In genomic region chr3:170440346-170440745, GRCh38 we compare ENCODE assay signal across 22 cellular contexts. TPM values are rescaled to one million over a fixed set of nuclear protein-coding genes. Genes with fewer than 3 reads are reported as not detected.
A peak's percentile ranks its signal among the peaks of the same experiment; 100 is the strongest.
DNase-seq lines count a peak whose midpoint lies in the region; ATAC-seq and TF ChIP-seq lines count a peak whose summit lies in the region.
"Had no signal": no experiment of that assay in that cellular context is flagged by ENCODE, and none has a peak within 500 bp of the region (broad histone marks: within the 10 kb centered on the region; RNA-seq: fewer than 3 reads in every experiment).

No MANE protein-coding gene starts in this region.

- peak; percentile 48 for ATAC-seq in activated naive CD8-positive, alpha-beta T cell treated with anti-CD3 and anti-CD28 coated beads, Interleukin-2, amount 50 U/mL, for 24 hours
- no peak for ATAC-seq in stimulated activated memory B cell treated with anti-CD40 and anti-IgM and Interleukin-4, amounts not matched to agents 10 μg/mL and 1 μg/mL and 100 μg/mL, for 72 hours
- ATAC-seq in GM21390 (IDR thresholded peaks at IDR 0.05; ENCODE audit: unreplicated experiment), result no peak
- ATAC-seq: gastroesophageal sphincter, left lung, right cardiac atrium had no signal

- no peak for TF ChIP-seq CTCF in fibroblast of mammary gland (conservative IDR thresholded peaks at IDR 0.05; ENCODE audit: control insufficient read depth, insufficient read depth, low read depth, low read length)

- H3K4me1 Mint-ChIP-seq in activated naive CD8-positive, alpha-beta T cell treated with anti-CD3 and anti-CD28 coated beads, Interleukin-2, amount 50 U/mL, for 24 hours, result peaks cover 26% of the 10 kb centered on the region
- H3K4me1 Mint-ChIP-seq in activated naive CD8-positive, alpha-beta T cell treated with anti-CD3 and anti-CD28 coated beads for 36 hours, result peaks cover 23% of the 10 kb centered on the region
- no peaks in the 10 kb centered on the region for H3K4me1 Mint-ChIP-seq in stimulated activated memory B cell treated with anti-CD40 and anti-IgM and Interleukin-4, amounts not matched to agents 10 μg/mL and 1 μg/mL and 100 μg/mL, for 72 hours
- H3K4me1 Mint-ChIP-seq: CD14-positive monocyte had no signal

- no peak overlapping the region for H3K27ac Mint-ChIP-seq in activated naive CD8-positive, alpha-beta T cell treated with anti-CD3 and anti-CD28 coated beads, Interleukin-2, amount 50 U/mL, for 24 hours
- H3K27ac Mint-ChIP-seq in activated naive CD8-positive, alpha-beta T cell treated with anti-CD3 and anti-CD28 coated beads for 36 hours, result no peak overlapping the region
- H3K27ac Mint-ChIP-seq in stimulated activated memory B cell treated with anti-CD40 and anti-IgM and Interleukin-4, amounts not matched to agents 10 μg/mL and 1 μg/mL and 100 μg/mL, for 72 hours, result no peak overlapping the region
- H3K27ac Mint-ChIP-seq: H9; stimulated activated naive B cell treated with anti-CD40 and anti-IgM and Interleukin-4, amounts not matched to agents 10 μg/mL and 1 μg/mL and 100 μg/mL, for 72 hours; T-helper 2 cell treated with Interferon-gamma antibody and Interleukin-4, amounts not matched to agents 5 μg/mL and 100 μg/mL, for 36 hours; type B pancreatic cell had no signal

- H3K4me3 Mint-ChIP-seq in activated naive CD8-positive, alpha-beta T cell treated with anti-CD3 and anti-CD28 coated beads, Interleukin-2, amount 50 U/mL, for 24 hours, result no peak overlapping the region
- no peak overlapping the region for H3K4me3 Mint-ChIP-seq in activated naive CD8-positive, alpha-beta T cell treated with anti-CD3 and anti-CD28 coated beads for 36 hours
- no peak overlapping the region for H3K4me3 Mint-ChIP-seq in stimulated activated memory B cell treated with anti-CD40 and anti-IgM and Interleukin-4, amounts not matched to agents 10 μg/mL and 1 μg/mL and 100 μg/mL, for 72 hours
- H3K4me3 Mint-ChIP-seq: CD14-positive monocyte; H9; stimulated activated naive B cell treated with anti-CD40 and anti-IgM and Interleukin-4, amounts not matched to agents 10 μg/mL and 1 μg/mL and 100 μg/mL, for 72 hours; T-helper 2 cell treated with Interferon-gamma antibody and Interleukin-4, amounts not matched to agents 5 μg/mL and 100 μg/mL, for 36 hours; type B pancreatic cell had no signal

- peaks cover 13% of the 10 kb centered on the region for H3K27me3 Mint-ChIP-seq in activated naive CD8-positive, alpha-beta T cell treated with anti-CD3 and anti-CD28 coated beads, Interleukin-2, amount 50 U/mL, for 24 hours
- peaks cover 36% of the 10 kb centered on the region for H3K27me3 Mint-ChIP-seq in activated naive CD8-positive, alpha-beta T cell treated with anti-CD3 and anti-CD28 coated beads for 36 hours
- peaks cover 36% of the 10 kb centered on the region for H3K27me3 Mint-ChIP-seq in stimulated activated memory B cell treated with anti-CD40 and anti-IgM and Interleukin-4, amounts not matched to agents 10 μg/mL and 1 μg/mL and 100 μg/mL, for 72 hours
- H3K27me3 Mint-ChIP-seq: type B pancreatic cell had no signal

- H3K9me3 Mint-ChIP-seq in activated naive CD8-positive, alpha-beta T cell treated with anti-CD3 and anti-CD28 coated beads, Interleukin-2, amount 50 U/mL, for 24 hours, result no peaks in the 10 kb centered on the region
- H3K9me3 Mint-ChIP-seq in activated naive CD8-positive, alpha-beta T cell treated with anti-CD3 and anti-CD28 coated beads for 36 hours, result no peaks in the 10 kb centered on the region
- no peaks in the 10 kb centered on the region for H3K9me3 Mint-ChIP-seq in stimulated activated memory B cell treated with anti-CD40 and anti-IgM and Interleukin-4, amounts not matched to agents 10 μg/mL and 1 μg/mL and 100 μg/mL, for 72 hours
- H3K9me3 Mint-ChIP-seq: H9; stimulated activated naive B cell treated with anti-CD40 and anti-IgM and Interleukin-4, amounts not matched to agents 10 μg/mL and 1 μg/mL and 100 μg/mL, for 72 hours; T-helper 2 cell treated with Interferon-gamma antibody and Interleukin-4, amounts not matched to agents 5 μg/mL and 100 μg/mL, for 36 hours; type B pancreatic cell had no signal

- H3K27ac ChIP-seq in angular gyrus (ENCODE audit: low read depth, low read length), result peak overlapping the region; percentile 14
- peak overlapping the region; percentile 42 for H3K27ac ChIP-seq in temporal lobe (ENCODE audit: low read depth, low read length)
- H3K27ac ChIP-seq: adrenal gland, gastroesophageal sphincter, left lung, SJCRH30 had no signal

- DNase-seq in activated naive CD8-positive, alpha-beta T cell treated with anti-CD3 and anti-CD28 coated beads, Interleukin-2, amount 50 U/mL, for 24 hours, result no peak
- no peak for DNase-seq in activated naive CD8-positive, alpha-beta T cell treated with anti-CD3 and anti-CD28 coated beads for 36 hours
- peak; percentile 63 for DNase-seq in fibroblast of mammary gland (ENCODE audit: low read depth)
- DNase-seq in activated CD4-positive, alpha-beta T cell treated with anti-CD3 and anti-CD28 coated beads, Interleukin-2, amount 50 U/mL, for 1 hour, result no peak
- DNase-seq: activated CD4-positive, CD25-positive, alpha-beta regulatory T cell; adrenal gland; H9; KBM-7; left lung; NCI-H2081; NCI-H510A treated with DMSO at 0.1 percent for 48 hours; right cardiac atrium; SJCRH30; stimulated activated naive B cell treated with anti-CD40 and anti-IgM and Interleukin-4, amounts not matched to agents 10 μg/mL and 1 μg/mL and 100 μg/mL, for 72 hours had no signal

- no peaks in the 10 kb centered on the region for H3K36me3 Mint-ChIP-seq in activated naive CD8-positive, alpha-beta T cell treated with anti-CD3 and anti-CD28 coated beads, Interleukin-2, amount 50 U/mL, for 24 hours (ENCODE audit: low read depth)
- H3K36me3 Mint-ChIP-seq in activated naive CD8-positive, alpha-beta T cell treated with anti-CD3 and anti-CD28 coated beads for 36 hours, result no peaks in the 10 kb centered on the region
- H3K36me3 Mint-ChIP-seq in stimulated activated memory B cell treated with anti-CD40 and anti-IgM and Interleukin-4, amounts not matched to agents 10 μg/mL and 1 μg/mL and 100 μg/mL, for 72 hours, result no peaks in the 10 kb centered on the region
- H3K36me3 Mint-ChIP-seq: CD14-positive monocyte; stimulated activated naive B cell treated with anti-CD40 and anti-IgM and Interleukin-4, amounts not matched to agents 10 μg/mL and 1 μg/mL and 100 μg/mL, for 72 hours; type B pancreatic cell had no signal

- no peak overlapping the region for H3K4me3 ChIP-seq in fibroblast of mammary gland (ENCODE audit: control insufficient read depth, low read depth, low read length)
- H3K4me3 ChIP-seq: adrenal gland, gastroesophageal sphincter, left lung, SJCRH30 had no signal

RNA-seq across cellular contexts. Expression of gene CLDN11, which starts 21.7 kb away (rescaled TPM):
- not detected for total RNA-seq in activated naive CD8-positive, alpha-beta T cell treated with anti-CD3 and anti-CD28 coated beads for 36 hours
- total RNA-seq in temporal lobe, result 14.5 TPM

Comparison
In these comparisons a context has a peak if more than half of its experiments do, and no peak if none do; other contexts are left out.
1. RNA of gene CLDN11, which starts 21.7 kb away (total RNA-seq): 14.5 TPM in temporal lobe (single experiment); not detected in activated naive CD8-positive, alpha-beta T cell treated with anti-CD3 and anti-CD28 coated beads for 36 hours; every median in the first group is over 10 times any median in the second.